In genomic region chr2:216059233-216059834, GRCh38 we compare ENCODE assay signal across 12 cellular contexts. TPM values are rescaled to one million over a fixed set of nuclear protein-coding genes. Genes with fewer than 3 reads are reported as not detected.
DNase-seq lines count a peak whose midpoint lies in the region; ATAC-seq, FAIRE-seq and TF ChIP-seq lines count a peak whose summit lies in the region.
"Had no signal": no experiment of that assay in that cellular context is flagged by ENCODE, and none has a peak within 500 bp of the region (broad histone marks: within the 10 kb centered on the region; RNA-seq: fewer than 3 reads in every experiment).

No MANE protein-coding gene starts in this region.

- TF ChIP-seq RAD21 in A549 (conservative IDR thresholded peaks at IDR 0.05 in 1 of 2, IDR thresholded peaks at IDR 0.05 in 1 of 2): no peak

- H3K9me2 ChIP-seq in OCI-LY7 (ENCODE audit: insufficient read depth, low read length): no peaks in the 10 kb centered on the region

- no peak overlapping the region for H2AFZ ChIP-seq in OCI-LY7 (ENCODE audit: low read length)

- 93% methylated on average over 5 of the region's 5 CpGs for WGBS in A549 (ENCODE audit: missing lambda C conversion rate)

- POLR2A ChIA-PET in A549 (lab: Yijun Ruan, JAX) (no interaction called here), OCI-LY7 (lab: Charles Lee) (interaction anchor here (0.6 to 1.3 kb wide), 4 partner anchors 15 to 98 kb away, joined by 3 to 4 read pairs (median 3); no protein-coding TSS in a partner anchor)

- H4K20me1 ChIP-seq in OCI-LY7 (ENCODE audit: insufficient read depth, low read length): no peaks in the 10 kb centered on the region

- TF ChIP-seq POLR2A in A549 (IDR thresholded peaks at IDR 0.05; ENCODE audit: low read length): no peak
- TF ChIP-seq POLR2A in gastrocnemius medialis (IDR thresholded peaks at IDR 0.05): no peak

- DNase-seq in A549 (ENCODE audit: low read depth in 1 of 2, low spot score in 1 of 2): peak in 1 of 2 experiments; percentile 18
- DNase-seq in ELR (ENCODE audit: low read depth): peak; percentile 32
- DNase-seq in OCI-LY7 (ENCODE audit: low spot score): peak; percentile 10
- no peak for DNase-seq in epithelial cell of esophagus (ENCODE audit: low read depth)
- DNase-seq in gastrocnemius medialis: no peak
- DNase-seq in NCI-H524 (lab: John Stamatoyannopoulos, UW): no peak
- no peak for DNase-seq in HuH-7 (ENCODE audit: low spot score)
- DNase-seq: Caco-2, MG63, NCI-H526 had no signal

- no TSS peak for BruUV-seq in OCI-LY7 (replicated peaks; lab: Mats Ljungman, UMichigan)

- H3K4me3 ChIP-seq in A549 (no peak overlapping the region), OCI-LY7 (ENCODE audit: low read depth, low read length, poor library complexity, severe bottlenecking) (no peak overlapping the region), epithelial cell of esophagus (ENCODE audit: low read length) (no peak overlapping the region), gastrocnemius medialis (no peak overlapping the region)
- H3K4me3 ChIP-seq: HAP-1, MG63 had no signal

- H3K27me3 ChIP-seq in gastrocnemius medialis: no peaks in the 10 kb centered on the region
- H3K27me3 ChIP-seq: MG63 had no signal

- H3K36me3 ChIP-seq in OCI-LY7 (ENCODE audit: insufficient read depth, low read length) (no peaks in the 10 kb centered on the region), gastrocnemius medialis (no peaks in the 10 kb centered on the region)
- H3K36me3 ChIP-seq: MG63 had no signal

- CTCF ChIA-PET in A549 (lab: Yijun Ruan, JAX) (interaction anchor here (1.9 kb wide), 1 partner anchor 25 kb away, joined by 7 read pairs; no protein-coding TSS in a partner anchor), OCI-LY7 (lab: Charles Lee; ENCODE audit: unreplicated experiment) (no interaction called here)

- in situ Hi-C loops in gastrocnemius medialis (cut with MboI; ENCODE audit: low sequenced_read_pairs in 4 of 4): no loop called here

- H3K27ac ChIP-seq in A549 (no peak overlapping the region; a peak in 1 of 6 replicates), OCI-LY7 (ENCODE audit: low read depth, low read length, poor library complexity, severe bottlenecking) (no peak overlapping the region), gastrocnemius medialis (no peak overlapping the region)

- intact Hi-C loops in OCI-LY7 (cut with micrococcal nuclease; ENCODE audit: unreplicated experiment) (loop anchor here (2.0 kb wide), 1 partner anchor 25 kb away; no protein-coding TSS in a partner anchor), gastrocnemius medialis (cut with DNase I; ENCODE audit: low total_unique reads) (no loop called here)

- TF ChIP-seq CTCF in A549 (IDR thresholded peaks at IDR 0.05) (no peak), OCI-LY7 (conservative IDR thresholded peaks at IDR 0.05; ENCODE audit: low read length) (peak; percentile 62), epithelial cell of esophagus (IDR thresholded peaks at IDR 0.05; ENCODE audit: insufficient read depth, low read depth, low read length, missing control alignments) (peak; percentile 29), gastrocnemius medialis (IDR thresholded peaks at IDR 0.05 in 4 of 5, conservative IDR thresholded peaks at IDR 0.05 in 1 of 5) (no peak)

- no peak for TF ChIP-seq EP300 in A549 (IDR thresholded peaks at IDR 0.05)

- H3K4me2 ChIP-seq in A549: no peak overlapping the region
- no peak overlapping the region for H3K4me2 ChIP-seq in OCI-LY7 (ENCODE audit: low read length)

- H3K9me3 ChIP-seq in A549: no peaks in the 10 kb centered on the region
- no peaks in the 10 kb centered on the region for H3K9me3 ChIP-seq in OCI-LY7 (ENCODE audit: low read length)
- H3K9me3 ChIP-seq in gastrocnemius medialis: no peaks in the 10 kb centered on the region
- H3K9me3 ChIP-seq: Caco-2, HAP-1, MG63 had no signal

- no peaks in the 10 kb centered on the region for H3K79me2 ChIP-seq in OCI-LY7 (ENCODE audit: insufficient read depth, low read depth, low read length)

- peaks cover 34% of the 10 kb centered on the region for H3K4me1 ChIP-seq in A549
- peaks cover 13% of the 10 kb centered on the region for H3K4me1 ChIP-seq in OCI-LY7 (ENCODE audit: insufficient read depth, low read length, poor library complexity, severe bottlenecking)
- no peaks in the 10 kb centered on the region for H3K4me1 ChIP-seq in gastrocnemius medialis

- no peak for FAIRE-seq in A549 (lab: Jason Lieb, UNC)

- ATAC-seq in A549: no peak
- ATAC-seq in GM19035 (IDR thresholded peaks at IDR 0.05; ENCODE audit: unreplicated experiment): no peak
- ATAC-seq in gastrocnemius medialis: no peak

TF ChIP-seq in A549, 52 proteins besides CTCF, POLR2A, EP300 and RAD21:
- TF ChIP-seq HDAC2 (IDR thresholded peaks at IDR 0.05) (0 out of 2 replicates have a peak, but pooled peaks have one; percentile 32), FOSL2 (IDR thresholded peaks at IDR 0.05) (no peak), FOSL2 (CRISPR knock-in tag; IDR thresholded peaks at IDR 0.05) (no peak), EHF (CRISPR knock-in tag; IDR thresholded peaks at IDR 0.05) (no peak), CBX2 (IDR thresholded peaks at IDR 0.05; ENCODE audit: borderline replicate concordance, low read depth) (no peak), KDM1A (IDR thresholded peaks at IDR 0.05; ENCODE audit: low read depth) (peak; percentile 92)

RNA-seq across cellular contexts. Expression of gene PECR, which starts 22.3 kb away (rescaled TPM):
- polyA plus RNA-seq in A549 (2011; rRNA removed) (39.9 and 50.4 TPM in 2 replicates), A549 (2017; fragmentation: RNase III; extraction: RNeasy Plus Mini Kit Qiagen cat#74134 plus additional on column Dnase treatment) (16.8 to 17.1 TPM (median 16.9 TPM) in 3 replicates)
- polyA plus RNA-seq in A549 (2012; cell fraction: cytosol; rRNA removed): 33.5 and 33.6 TPM in 2 replicates
- 10.0 and 14.7 TPM in 2 replicates for polyA plus RNA-seq in A549 (2012; cell fraction: nucleus; rRNA removed)
- polyA minus RNA-seq in A549 (2011; rRNA and poly(A)+ RNA removed): 35.2 and 38.2 TPM in 2 replicates
- total RNA-seq in OCI-LY7 (2014; rRNA removed; shearing (Covaris generic)): 2.3 and 7.3 TPM in 2 replicates
- total RNA-seq in OCI-LY7 (2022) (5.3 and 5.7 TPM in 2 replicates), gastrocnemius medialis (1 to 10 TPM in 2 of 4 donors, under 1 TPM in 2; 0.42 to 7.5 (median 1.5) TPM)

RNA-seq across cellular contexts. Expression of gene TMEM169, which starts 22.4 kb away (rescaled TPM):
- 0.54 and 0.78 TPM in 2 replicates for polyA plus RNA-seq in A549 (2011; rRNA removed)
- polyA plus RNA-seq in A549 (2012; cell fraction: cytosol; rRNA removed): 0.08 and 0.09 TPM in 2 replicates
- polyA plus RNA-seq in A549 (2012; cell fraction: nucleus; rRNA removed): 0.04 and 0.26 TPM in 2 replicates
- 0.80 to 0.82 TPM (median 0.81 TPM) in 3 replicates for polyA plus RNA-seq in A549 (2017; fragmentation: RNase III; extraction: RNeasy Plus Mini Kit Qiagen cat#74134 plus additional on column Dnase treatment)
- polyA minus RNA-seq in A549 (2011; rRNA and poly(A)+ RNA removed): 0.62 and 0.63 TPM in 2 replicates
- 0.09 and 0.59 TPM in 2 replicates for total RNA-seq in OCI-LY7 (2014; rRNA removed; shearing (Covaris generic))
- total RNA-seq in OCI-LY7 (2022): 0.42 and 0.57 TPM in 2 replicates
- not detected for total RNA-seq in gastrocnemius medialis

RNA-seq across cellular contexts. Expression of gene MREG, which starts 46.0 kb away (rescaled TPM):
- polyA plus RNA-seq in A549 (2011; rRNA removed) (7.9 and 8.0 TPM in 2 replicates), A549 (2017; fragmentation: RNase III; extraction: RNeasy Plus Mini Kit Qiagen cat#74134 plus additional on column Dnase treatment) (5.0 to 6.4 TPM (median 6.1 TPM) in 3 replicates)
- 1.5 and 2.0 TPM in 2 replicates for polyA plus RNA-seq in A549 (2012; cell fraction: cytosol; rRNA removed)
- 1.3 and 1.4 TPM in 2 replicates for polyA plus RNA-seq in A549 (2012; cell fraction: nucleus; rRNA removed)
- 4.2 and 6.0 TPM in 2 replicates for polyA minus RNA-seq in A549 (2011; rRNA and poly(A)+ RNA removed)
- total RNA-seq in OCI-LY7 (2014; rRNA removed; shearing (Covaris generic)): 9.3 and 10.8 TPM in 2 replicates
- total RNA-seq in OCI-LY7 (2022) (5.3 and 5.6 TPM in 2 replicates), gastrocnemius medialis (under 1 TPM in 2 of 4 donors, not detected in 2; 0.36 to 0.40 TPM)

RNA-seq across cellular contexts. Expression of gene XRCC5, which starts 49.8 kb away (rescaled TPM):
- polyA plus RNA-seq in A549 (2011; rRNA removed) (430 and 619 TPM in 2 replicates), A549 (2017; fragmentation: RNase III; extraction: RNeasy Plus Mini Kit Qiagen cat#74134 plus additional on column Dnase treatment) (209 to 222 TPM (median 217 TPM) in 3 replicates)
- 127 and 133 TPM in 2 replicates for polyA plus RNA-seq in A549 (2012; cell fraction: cytosol; rRNA removed)
- 204 and 220 TPM in 2 replicates for polyA plus RNA-seq in A549 (2012; cell fraction: nucleus; rRNA removed)
- polyA minus RNA-seq in A549 (2011; rRNA and poly(A)+ RNA removed): 425 and 452 TPM in 2 replicates
- total RNA-seq in OCI-LY7 (2014; rRNA removed; shearing (Covaris generic)): 174 and 180 TPM in 2 replicates
- total RNA-seq in OCI-LY7 (2022) (294 and 344 TPM in 2 replicates), gastrocnemius medialis (100 to 1,000 TPM; 131 to 157 (median 141) TPM)

Comparison
In these comparisons a context has a peak if more than half of its experiments do, and no peak if none do; other contexts are left out.
1. DNase-seq: peak in ELR (single experiment) and OCI-LY7 (single experiment); none in epithelial cell of esophagus (single experiment), gastrocnemius medialis (0 of 2), NCI-H524 (0 of 2) and HuH-7 (single experiment).
2. CTCF ChIP-seq: peak in OCI-LY7 (single experiment) and epithelial cell of esophagus (single experiment); none in A549 (single experiment) and gastrocnemius medialis (0 of 5).
3. RNA of gene MREG, which starts 46.0 kb away (total RNA-seq): 5.3 to 10.8 TPM in OCI-LY7; 0.36 to 0.40 TPM in gastrocnemius medialis; every median in the first group is over 4 times any median in the second.